In the genomic region with DNA sequence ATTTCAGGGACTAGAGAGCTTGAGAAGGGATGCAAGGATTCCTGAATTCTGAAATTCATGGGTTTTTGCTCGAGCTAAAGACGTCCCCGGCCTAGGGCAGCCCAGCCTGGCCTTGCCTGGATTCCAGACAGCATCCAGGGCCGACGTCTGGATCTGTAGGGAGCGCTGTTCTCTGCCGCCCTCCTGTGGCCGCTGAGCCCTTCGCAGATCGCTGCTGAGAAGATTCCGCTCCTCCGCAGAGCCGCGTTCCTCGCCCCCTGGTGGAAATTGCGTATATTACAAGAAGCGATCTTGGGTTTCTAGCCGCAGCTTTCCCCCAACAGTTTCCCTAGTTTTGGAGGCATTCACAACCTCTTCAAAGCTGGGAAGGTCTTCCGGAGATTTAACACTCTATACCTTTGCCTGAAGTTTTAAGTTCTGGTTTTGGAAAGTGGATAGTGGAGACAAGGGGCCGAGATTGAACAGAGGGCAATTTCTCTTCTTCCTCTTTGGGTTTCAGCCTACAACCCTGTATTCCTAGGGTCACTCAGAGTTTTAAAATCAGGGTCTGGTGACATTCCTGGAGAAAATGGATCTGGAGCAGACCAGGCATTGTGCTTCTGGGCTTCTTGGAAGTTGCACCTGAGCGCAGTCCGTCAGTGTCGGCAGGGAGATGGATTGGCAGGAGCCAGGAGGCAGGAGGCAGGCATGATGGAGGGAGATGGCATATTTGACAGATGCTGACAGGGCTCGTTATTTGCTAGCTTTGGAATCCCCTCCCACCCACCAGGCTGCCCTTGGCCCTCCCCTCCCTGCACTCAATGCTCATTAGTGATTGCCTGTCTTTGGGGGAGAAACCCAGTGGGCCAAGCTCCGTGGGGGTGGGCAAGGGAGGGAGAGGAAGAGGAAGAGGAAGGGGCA, we compare ENCODE assay signal across 8 cellular contexts. TPM values are rescaled to one million over a fixed set of nuclear protein-coding genes. Genes with fewer than 3 reads are reported as not detected.
DNase-seq lines count a peak whose midpoint lies in the region; TF ChIP-seq lines count a peak whose summit lies in the region.

No MANE protein-coding gene starts in this region.

- DNase-seq in AG09309 (ENCODE audit: low read depth) (peak; percentile 56), GM20000 (ENCODE audit: low spot score) (peak; percentile 89), NCI-H1694 treated with DMSO at 0.1 percent for 48 hours (lab: John Stamatoyannopoulos, UW) (peak; percentile 81), T-helper 2 cell (peak; percentile 76 to 83 (median 78)), adrenal gland (peak; percentile 91 to 97 (median 95)), cardiac septum (ENCODE audit: low spot score) (peak; percentile 97), pulmonary artery endothelial cell (ENCODE audit: low read depth, low spot score) (peak; percentile 50), vagina (ENCODE audit: extremely low spot score in 2 of 2) (no peak)

- H3K9me3 ChIP-seq in adrenal gland (replicated peaks in 1 of 3), result no peaks in the 10 kb centered on the region
- H3K9me3 ChIP-seq in vagina, result no peaks in the 10 kb centered on the region

- TF ChIP-seq CTCF in AG09309 (IDR thresholded peaks at IDR 0.05; ENCODE audit: control insufficient read depth, insufficient read depth, low read depth, low read length, missing control alignments) (peak; percentile 100), GM20000 (IDR thresholded peaks at IDR 0.05; ENCODE audit: extremely low read depth, missing control alignments) (peak; percentile 99), adrenal gland (IDR thresholded peaks at IDR 0.05) (peak; percentile 100), vagina (IDR thresholded peaks at IDR 0.05) (peak; percentile 99 to 100 (median 100))

- H3K27me3 ChIP-seq in adrenal gland (peaks cover 42% of the 10 kb centered on the region), vagina (no peaks in the 10 kb centered on the region)

- H3K4me1 ChIP-seq in adrenal gland (replicated peaks in 1 of 2) (peaks cover 11 to 13% of the 10 kb centered on the region in 2 donors), vagina (peaks cover 16% of the 10 kb centered on the region)

- no peaks in the 10 kb centered on the region for H3K36me3 ChIP-seq in adrenal gland (replicated peaks in 1 of 2)
- H3K36me3 ChIP-seq in vagina, result no peaks in the 10 kb centered on the region

- TF ChIP-seq POLR2A in adrenal gland (IDR thresholded peaks at IDR 0.05) (no peak), vagina (IDR thresholded peaks at IDR 0.05) (no peak)

- 5 to 10% (median 8%) methylated on average over 17 to 25 of the region's 25 CpGs for WGBS in adrenal gland, 4 donors

- H3K4me3 ChIP-seq in AG09309 (ENCODE audit: control insufficient read depth, low read depth, low read length) (no peak overlapping the region), adrenal gland (no peak overlapping the region), vagina (no peak overlapping the region)

- intact Hi-C loops in adrenal gland (cut with DNase I), result loop anchor here in 1 of 2 donors (10.0 kb wide), 1 partner anchor 202 kb away; no protein-coding TSS in a partner anchor
- intact Hi-C loops in cardiac septum (cut with DNase I), result loop anchor here (10.0 kb wide), 1 partner anchor 202 kb away; no protein-coding TSS in a partner anchor
- intact Hi-C loops in vagina (cut with DNase I), result loop anchor here (2.0 kb wide), 1 partner anchor 44 kb away; no protein-coding TSS in a partner anchor

- H3K27ac ChIP-seq in adrenal gland (no peak overlapping the region), vagina (no peak overlapping the region)

RNA-seq across cellular contexts. Expression of a gene that starts 4.9 kb away (rescaled TPM):
- not detected for total RNA-seq in adrenal gland
- not detected for polyA plus RNA-seq in adrenal gland
- total RNA-seq in cardiac septum, result 0.75 TPM
- not detected in 2 replicates for total RNA-seq in pulmonary artery endothelial cell
- total RNA-seq in vagina, result not detected

RNA-seq across cellular contexts. Expression of a gene that starts 19.6 kb away (rescaled TPM):
- 100 to 1,000 TPM in 6 of 8 donors, 10 to 100 TPM in 2; 62.2 to 187 (median 146) TPM for total RNA-seq in adrenal gland
- 100 to 1,000 TPM in 1 of 3 donors, 10 to 100 TPM in 2; 48.0 to 128 (median 85.4) TPM for polyA plus RNA-seq in adrenal gland
- 158 TPM for total RNA-seq in cardiac septum
- 42.0 and 58.7 TPM in 2 replicates for total RNA-seq in pulmonary artery endothelial cell
- total RNA-seq in vagina, result 131 TPM

Comparison
In these comparisons a context has a peak if more than half of its experiments do, and no peak if none do; other contexts are left out.
1. DNase-seq: peak in AG09309 (single experiment), GM20000 (single experiment), NCI-H1694 treated with DMSO at 0.1 percent for 48 hours (single experiment), T-helper 2 cell (5 of 5), adrenal gland (7 of 7), cardiac septum (single experiment) and pulmonary artery endothelial cell (single experiment); none in vagina (0 of 2).
2. Peak in every context shown above with its lines, with median percentiles within 50 percentile points of each other: CTCF ChIP-seq.